20 cellular contexts compared by ENCODE assay signal in the genomic region with DNA sequence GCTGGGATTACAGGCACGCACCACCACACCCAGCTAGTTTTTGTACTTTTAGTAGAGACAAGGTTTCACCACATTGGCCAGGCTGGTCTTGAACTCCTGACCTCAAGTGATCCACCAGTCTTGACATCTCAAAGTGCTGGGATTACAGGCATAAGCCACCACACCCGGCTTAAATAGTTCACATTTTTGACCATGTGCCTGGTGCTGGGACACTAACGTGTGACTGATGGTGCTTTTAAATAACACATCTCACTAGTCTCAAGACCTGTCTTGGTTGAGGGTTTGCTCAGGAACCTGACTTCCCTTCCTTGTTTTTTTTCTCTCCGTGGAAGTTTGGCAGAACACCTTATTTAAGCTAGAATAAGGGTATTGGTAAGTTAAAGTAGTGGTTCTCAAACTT.
"Had no signal": no experiment of that assay in that cellular context is flagged by ENCODE, and none has a peak within 500 bp of the region (broad histone marks: within the 10 kb centered on the region; RNA-seq: fewer than 3 reads in every experiment).

No MANE protein-coding gene starts in this region.

- H3K4me3 ChIP-seq: SJSA1, SK-N-MC had no signal

- H3K27ac ChIP-seq: HL-60, SJSA1, SK-N-MC had no signal

- DNase-seq: KBM-7, MM.1S, NCI-H1092 treated with DMSO at 0.1 percent for 48 hours, NCI-H1436, NCI-H187, NCI-H2029, NCI-H2081 treated with DMSO at 0.1 percent for 48 hours, NCI-H2171, NCI-H226, NCI-H446, NCI-H510A, NCI-H524 treated with DMSO at 0.1 percent for 48 hours, NCI-H69, NCI-H774, Right ventricle myocardium superior, RPMI8226, SIG-M5 had no signal

- H3K27me3 ChIP-seq: SJSA1 had no signal

- H3K9me3 ChIP-seq: SJSA1 had no signal
